Comparison of ENCODE assay signal across 1 cellular context in the genomic region with DNA sequence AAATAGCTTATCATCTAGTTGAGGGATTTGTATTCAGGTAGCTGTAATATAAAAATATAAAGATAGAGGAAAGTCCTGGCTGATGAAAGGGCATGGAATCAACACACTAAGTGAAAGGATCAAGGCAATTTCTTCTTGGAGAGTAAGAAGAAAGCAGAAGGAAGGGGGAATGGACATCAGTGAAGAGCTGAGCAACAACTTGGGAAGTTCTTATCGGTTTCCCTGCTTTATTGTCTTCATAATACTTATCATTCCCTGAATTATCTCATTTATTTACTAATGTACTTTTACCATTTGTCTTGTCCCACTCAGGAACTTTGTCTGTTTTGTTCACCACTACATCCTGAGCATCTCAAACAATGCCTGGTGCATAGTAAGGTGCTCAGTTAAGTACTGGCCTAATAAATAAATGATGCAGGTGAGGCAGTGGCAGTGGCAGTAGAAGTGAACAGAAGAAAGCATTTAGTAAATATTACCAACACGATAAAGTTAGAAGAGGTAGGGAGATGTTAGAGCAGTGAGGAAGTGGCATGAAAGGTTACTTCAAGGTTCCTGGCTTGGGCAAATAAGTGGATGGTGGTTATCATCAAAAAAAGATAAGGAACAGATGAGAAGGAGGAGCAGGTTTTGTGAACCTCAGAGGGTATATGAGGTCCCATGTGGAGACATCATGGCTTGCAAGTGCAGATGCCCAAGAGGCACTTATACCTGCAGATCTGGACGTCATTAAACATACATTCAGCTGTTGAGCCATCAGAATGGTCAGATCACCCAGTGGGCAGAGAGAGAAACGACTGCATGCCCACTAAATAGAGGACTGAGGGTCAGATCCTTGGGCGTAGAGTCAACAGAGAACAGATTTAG.
TF ChIP-seq lines count a peak whose summit lies in the region.

No MANE protein-coding gene starts in this region.

TF ChIP-seq in HepG2, 621 proteins besides CTCF, POLR2A, EP300 and RAD21 (continued from another document):
- TF ChIP-seq, protein P1, sequence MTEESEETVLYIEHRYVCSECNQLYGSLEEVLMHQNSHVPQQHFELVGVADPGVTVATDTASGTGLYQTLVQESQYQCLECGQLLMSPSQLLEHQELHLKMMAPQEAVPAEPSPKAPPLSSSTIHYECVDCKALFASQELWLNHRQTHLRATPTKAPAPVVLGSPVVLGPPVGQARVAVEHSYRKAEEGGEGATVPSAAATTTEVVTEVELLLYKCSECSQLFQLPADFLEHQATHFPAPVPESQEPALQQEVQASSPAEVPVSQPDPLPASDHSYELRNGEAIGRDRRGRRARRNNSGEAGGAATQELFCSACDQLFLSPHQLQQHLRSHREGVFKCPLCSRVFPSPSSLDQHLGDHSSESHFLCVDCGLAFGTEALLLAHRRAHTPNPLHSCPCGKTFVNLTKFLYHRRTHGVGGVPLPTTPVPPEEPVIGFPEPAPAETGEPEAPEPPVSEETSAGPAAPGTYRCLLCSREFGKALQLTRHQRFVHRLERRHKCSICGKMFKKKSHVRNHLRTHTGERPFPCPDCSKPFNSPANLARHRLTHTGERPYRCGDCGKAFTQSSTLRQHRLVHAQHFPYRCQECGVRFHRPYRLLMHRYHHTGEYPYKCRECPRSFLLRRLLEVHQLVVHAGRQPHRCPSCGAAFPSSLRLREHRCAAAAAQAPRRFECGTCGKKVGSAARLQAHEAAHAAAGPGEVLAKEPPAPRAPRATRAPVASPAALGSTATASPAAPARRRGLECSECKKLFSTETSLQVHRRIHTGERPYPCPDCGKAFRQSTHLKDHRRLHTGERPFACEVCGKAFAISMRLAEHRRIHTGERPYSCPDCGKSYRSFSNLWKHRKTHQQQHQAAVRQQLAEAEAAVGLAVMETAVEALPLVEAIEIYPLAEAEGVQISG (CRISPR knock-in tag; IDR thresholded peaks at IDR 0.05) = no peak
- no peak for TF ChIP-seq ZNF510 (CRISPR knock-in tag; IDR thresholded peaks at IDR 0.05; ENCODE audit: low read depth)
- no peak for TF ChIP-seq ZEB1 (IDR thresholded peaks at IDR 0.05; ENCODE audit: insufficient replicate concordance, low read depth)
- TF ChIP-seq ZNF720 (CRISPR knock-in tag; IDR thresholded peaks at IDR 0.05) = no peak
- TF ChIP-seq, protein P2, sequence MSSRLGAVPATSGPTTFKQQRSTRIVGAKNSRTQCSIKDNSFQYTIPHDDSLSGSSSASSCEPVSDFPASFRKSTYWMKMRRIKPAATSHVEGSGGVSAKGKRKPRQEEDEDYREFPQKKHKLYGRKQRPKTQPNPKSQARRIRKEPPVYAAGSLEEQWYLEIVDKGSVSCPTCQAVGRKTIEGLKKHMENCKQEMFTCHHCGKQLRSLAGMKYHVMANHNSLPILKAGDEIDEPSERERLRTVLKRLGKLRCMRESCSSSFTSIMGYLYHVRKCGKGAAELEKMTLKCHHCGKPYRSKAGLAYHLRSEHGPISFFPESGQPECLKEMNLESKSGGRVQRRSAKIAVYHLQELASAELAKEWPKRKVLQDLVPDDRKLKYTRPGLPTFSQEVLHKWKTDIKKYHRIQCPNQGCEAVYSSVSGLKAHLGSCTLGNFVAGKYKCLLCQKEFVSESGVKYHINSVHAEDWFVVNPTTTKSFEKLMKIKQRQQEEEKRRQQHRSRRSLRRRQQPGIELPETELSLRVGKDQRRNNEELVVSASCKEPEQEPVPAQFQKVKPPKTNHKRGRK (CRISPR knock-in tag; IDR thresholded peaks at IDR 0.05) = no peak; the same call in 1 of the 2 replicates
- 0 out of 2 replicates have a peak, but pooled peaks have one; percentile 8 for TF ChIP-seq ZSCAN22 (CRISPR knock-in tag; IDR thresholded peaks at IDR 0.05)
- TF ChIP-seq LCORL (IDR thresholded peaks at IDR 0.05) = no peak
- peak; percentile 19; the same call in 1 of the 2 replicates for TF ChIP-seq LCORL (CRISPR knock-in tag; IDR thresholded peaks at IDR 0.05)
- no peak for TF ChIP-seq ZKSCAN8 (CRISPR knock-in tag; IDR thresholded peaks at IDR 0.05; ENCODE audit: borderline replicate concordance)
- no peak for TF ChIP-seq ZNF878 (CRISPR knock-in tag; IDR thresholded peaks at IDR 0.05)
- no peak; the same call in 1 of the 2 replicates for TF ChIP-seq ZNF629 (CRISPR knock-in tag; conservative IDR thresholded peaks at IDR 0.05)
- 0 out of 3 replicates have a peak, but pooled peaks have one; percentile 39 for TF ChIP-seq MXI1 (IDR thresholded peaks at IDR 0.05; ENCODE audit: borderline replicate concordance, low read depth, low read length)
- no peak for TF ChIP-seq ZBTB7B (CRISPR knock-in tag; IDR thresholded peaks at IDR 0.05)
- TF ChIP-seq ZBTB38 (CRISPR knock-in tag; IDR thresholded peaks at IDR 0.05) = no peak
- no peak for TF ChIP-seq NAIF1 (CRISPR knock-in tag; IDR thresholded peaks at IDR 0.05; ENCODE audit: borderline replicate concordance)
- no peak for TF ChIP-seq MED13 (CRISPR knock-in tag; IDR thresholded peaks at IDR 0.05)
- 0 out of 2 replicates have a peak, but pooled peaks have one; percentile 44 for TF ChIP-seq CBX5 (CRISPR knock-in tag; IDR thresholded peaks at IDR 0.05; ENCODE audit: borderline replicate concordance)
- no peak for TF ChIP-seq HMG20B (CRISPR knock-in tag; conservative IDR thresholded peaks at IDR 0.05)
- TF ChIP-seq HDAC6 (IDR thresholded peaks at IDR 0.05; ENCODE audit: low read depth, low read length) = no peak
- TF ChIP-seq PHF8 (CRISPR knock-in tag; IDR thresholded peaks at IDR 0.05) = peak; percentile 11; the same call in 1 of the 2 replicates
- TF ChIP-seq FOXA3 (CRISPR knock-in tag; IDR thresholded peaks at IDR 0.05) = peak; percentile 31; the same call in 1 of the 2 replicates
- no peak for TF ChIP-seq ZNF33B (CRISPR knock-in tag; IDR thresholded peaks at IDR 0.05)
- TF ChIP-seq ZNF256 (CRISPR knock-in tag; conservative IDR thresholded peaks at IDR 0.05) = no peak
- 0 out of 2 replicates have a peak, but pooled peaks have one; percentile 14 for TF ChIP-seq KMT2B (CRISPR knock-in tag; IDR thresholded peaks at IDR 0.05)
